ENCODE assay signal across 9 cellular contexts in genomic region chr17:38824899-38825761, GRCh38. TPM values are rescaled to one million over a fixed set of nuclear protein-coding genes. Genes with fewer than 3 reads are reported as not detected.
DNase-seq lines count a peak whose midpoint lies in the region; ATAC-seq, FAIRE-seq and TF ChIP-seq lines count a peak whose summit lies in the region.
"Had no signal": no experiment of that assay in that cellular context is flagged by ENCODE, and none has a peak within 500 bp of the region (broad histone marks: within the 10 kb centered on the region; RNA-seq: fewer than 3 reads in every experiment).

CWC25 (minus strand) TSS chr17:38825321; CDS start chr17:38825183, 138 bp downstream.

- TF ChIP-seq CTCF in WI38 (IDR thresholded peaks at IDR 0.05; ENCODE audit: low read depth, low read length) (no peak), mammary epithelial cell (conservative IDR thresholded peaks at IDR 0.05 in 1 of 2, IDR thresholded peaks at IDR 0.05 in 1 of 2; ENCODE audit: extremely low read depth in 1 of 2, insufficient read depth in 1 of 2, low read depth in 1 of 2, low read length in 2 of 2) (no peak)

- ATAC-seq in GM18868 (IDR thresholded peaks at IDR 0.05; ENCODE audit: unreplicated experiment) (peak; percentile 61), HG03139 (IDR thresholded peaks at IDR 0.05; ENCODE audit: unreplicated experiment) (peak; percentile 70)

- peaks cover 45% of the 10 kb centered on the region for H3K79me2 ChIP-seq in mammary epithelial cell (ENCODE audit: insufficient read depth, low read length)

- intact Hi-C loops in mammary epithelial cell (cut with micrococcal nuclease), result loop anchor here (1.0 to 10.0 kb wide), 3 partner anchors 26 to 150 kb away; partner anchors contain the start of genes EPOP and PIP4K2B

- DNase-seq in A172 (ENCODE audit: low spot score), result peak; percentile 93
- peak; percentile 96 for DNase-seq in NCI-H2227 treated with DMSO at 0.1 percent for 48 hours (lab: John Stamatoyannopoulos, UW)
- peak; percentile 94 for DNase-seq in mammary epithelial cell
- peak; percentile 92 for DNase-seq in iPS-NIHi11 (ENCODE audit: low spot score)
- DNase-seq in small intestine, result peak; percentile 91

- H3K9ac ChIP-seq in mammary epithelial cell (ENCODE audit: insufficient read depth, low read length), result peak within 1 kb of the TSS; percentile 97

- TSS peak; percentile 92 for BruUV-seq in mammary epithelial cell (replicated peaks; lab: Mats Ljungman, UMichigan)

- H2AFZ ChIP-seq in mammary epithelial cell (ENCODE audit: low read depth, low read length), result peak within 1 kb of the TSS; percentile 89

- H3K27me3 ChIP-seq in mammary epithelial cell (ENCODE audit: insufficient read depth, low read length) (no peaks in the 10 kb centered on the region), small intestine (ENCODE audit: control insufficient read depth in 2 of 2, insufficient read depth in 2 of 2, low read length in 2 of 2) (no peaks in the 10 kb centered on the region)

- H4K20me1 ChIP-seq in mammary epithelial cell (ENCODE audit: insufficient read depth, low read length), result no peaks in the 10 kb centered on the region

- peaks cover 7% of the 10 kb centered on the region for H3K4me1 ChIP-seq in mammary epithelial cell (ENCODE audit: insufficient read depth, low read length)
- peaks cover 0 to 9% of the 10 kb centered on the region in 2 donors for H3K4me1 ChIP-seq in small intestine (ENCODE audit: control insufficient read depth in 2 of 2, insufficient read depth in 1 of 2, low read depth in 1 of 2, low read length in 1 of 2)

- no peak for FAIRE-seq in small intestine (lab: Jason Lieb, UNC)
- FAIRE-seq: G401.6 had no signal

- WGBS in mammary epithelial cell (ENCODE audit: low coverage, missing lambda C conversion rate), result 3% methylated on average over 32 of the region's 55 CpGs
- 1 to 2% (median 1%) methylated on average over 54 to 55 of the region's 55 CpGs for WGBS in small intestine, 3 donors

- CTCF ChIA-PET in mammary epithelial cell (lab: Charles Lee; ENCODE audit: low non-redundant PET), result no interaction called here

- H3K4me2 ChIP-seq in mammary epithelial cell (ENCODE audit: insufficient read depth, low read depth, low read length), result peak within 1 kb of the TSS; percentile 80

- H3K4me3 ChIP-seq in WI38 (ENCODE audit: low read depth, low read length), result peak within 1 kb of the TSS; percentile 67
- peak within 1 kb of the TSS; percentile 59 to 90 (median 87) for H3K4me3 ChIP-seq in mammary epithelial cell (replicated peaks in 1 of 3; ENCODE audit: insufficient read depth in 1 of 3, low read depth in 2 of 3, low read length in 3 of 3)
- peak within 1 kb of the TSS; percentile 79 to 96 for H3K4me3 ChIP-seq in small intestine (ENCODE audit: low read depth in 1 of 2, low read length in 2 of 2)

- H3K9me3 ChIP-seq in mammary epithelial cell (replicated peaks; ENCODE audit: insufficient read depth, low read length) (no peaks in the 10 kb centered on the region), small intestine (ENCODE audit: control insufficient read depth, low read depth) (no peaks in the 10 kb centered on the region)

- H3K36me3 ChIP-seq in mammary epithelial cell (ENCODE audit: insufficient read depth, low read length) (peaks cover 4% of the 10 kb centered on the region), small intestine (ENCODE audit: control insufficient read depth in 2 of 2, insufficient read depth in 2 of 2, low read length in 2 of 2) (peaks cover 3 to 5% of the 10 kb centered on the region in 2 donors)

- dilution Hi-C loops in mammary epithelial cell (cut with HindIII; ENCODE audit: low sequenced_read_pairs), result loop anchor here (5.0 kb wide), 4 partner anchors 43 to 97 kb away; partner anchors contain the start of gene PSMB3

- in situ Hi-C loops in mammary epithelial cell (cut with MboI; ENCODE audit: low sequenced_read_pairs in 2 of 2), result no loop called here

- H3K27ac ChIP-seq in mammary epithelial cell (ENCODE audit: insufficient read depth, low read depth, low read length) (peak within 1 kb of the TSS; percentile 98), small intestine (ENCODE audit: low read depth in 1 of 2, low read length in 1 of 2) (peak within 1 kb of the TSS; percentile 95 to 99)

RNA-seq across cellular contexts. Expression of gene CWC25, which starts in this region (rescaled TPM):
- total RNA-seq in A172 (2014; rRNA removed; shearing (Covaris generic)), result 15.8 and 16.1 TPM in 2 replicates
- total RNA-seq in mammary epithelial cell, result 10 to 100 TPM in 1 of 2 donors, 1 to 10 TPM in 1; 9.2 to 18.0 TPM
- 11.8 TPM for polyA plus RNA-seq in mammary epithelial cell
- polyA minus RNA-seq in mammary epithelial cell, result 9.4 TPM
- polyA plus RNA-seq in small intestine, result 10 to 100 TPM; 12.6 to 61.1 (median 45.7) TPM

Comparison
In these comparisons a context has a peak if more than half of its experiments do, and no peak if none do; other contexts are left out.
1. Peak in every context shown above with its lines: DNase-seq, ATAC-seq, H3K4me3 ChIP-seq and H3K27ac ChIP-seq.